Comparison of ENCODE assay signal across 9 cellular contexts in genomic region chr15:51620647-51621046, GRCh38. TPM values are rescaled to one million over a fixed set of nuclear protein-coding genes. Genes with fewer than 3 reads are reported as not detected.
DNase-seq lines count a peak whose midpoint lies in the region; ATAC-seq, FAIRE-seq and TF ChIP-seq lines count a peak whose summit lies in the region.
"Had no signal": no experiment of that assay in that cellular context is flagged by ENCODE, and none has a peak within 500 bp of the region (broad histone marks: within the 10 kb centered on the region; RNA-seq: fewer than 3 reads in every experiment).

No MANE protein-coding gene starts in this region.

- no peaks in the 10 kb centered on the region for H3K9me3 Mint-ChIP-seq in osteocyte (ENCODE audit: unreplicated experiment)
- H3K9me3 Mint-ChIP-seq: T-cell had no signal

- FAIRE-seq in D721Med (lab: Jason Lieb, UNC): no peak

- H3K4me1 Mint-ChIP-seq in osteocyte (ENCODE audit: unreplicated experiment): peaks cover 24% of the 10 kb centered on the region

- H3K27ac Mint-ChIP-seq in osteocyte (ENCODE audit: unreplicated experiment): peak overlapping the region; percentile 84

- no peak for ATAC-seq in GM21423 (IDR thresholded peaks at IDR 0.05; ENCODE audit: unreplicated experiment)
- ATAC-seq: T-cell had no signal

- DNase-seq in DMS 273 (lab: John Stamatoyannopoulos, UW; ENCODE audit: unreplicated experiment): peak; percentile 30
- DNase-seq in DMS 273 treated with DMSO at 0.1 percent for 48 hours (lab: John Stamatoyannopoulos, UW): no peak
- peak; percentile 36 for DNase-seq in KBM-7
- DNase-seq in astrocyte of the hippocampus (ENCODE audit: low read depth, low spot score): peak; percentile 4
- DNase-seq in osteocyte (ENCODE audit: extremely low spot score, unreplicated experiment): no peak
- no peak for DNase-seq in D721Med (ENCODE audit: insufficient read length, low spot score)
- DNase-seq in NCI-H1694 treated with DMSO at 0.1 percent for 48 hours (lab: John Stamatoyannopoulos, UW): no peak
- DNase-seq: T-cell had no signal

- in situ Hi-C loops in KBM-7 (cut with MboI; ENCODE audit: low pct_unique_long_range_greater_than_20kb, low sequenced_read_pairs): no loop called here

- TF ChIP-seq CTCF in osteocyte (IDR thresholded peaks at IDR 0.05): no peak
- TF ChIP-seq CTCF in D721Med (IDR thresholded peaks at IDR 0.05; ENCODE audit: insufficient read depth, missing control alignments): no peak

- peaks cover 2% of the 10 kb centered on the region for H3K27me3 Mint-ChIP-seq in osteocyte (ENCODE audit: unreplicated experiment)

- H3K4me3 Mint-ChIP-seq in osteocyte (ENCODE audit: unreplicated experiment): peak overlapping the region; percentile 90

- no peaks in the 10 kb centered on the region for H3K36me3 Mint-ChIP-seq in osteocyte (ENCODE audit: unreplicated experiment)
- H3K36me3 Mint-ChIP-seq: T-cell had no signal

RNA-seq across cellular contexts. Expression of gene DMXL2, which starts 1.9 kb away (rescaled TPM):
- 27.4 and 29.5 TPM in 2 replicates for total RNA-seq in osteocyte

Comparison
In these comparisons a context has a peak if more than half of its experiments do, and no peak if none do; other contexts are left out.
1. DNase-seq: peak in DMS 273 (single experiment), KBM-7 (single experiment) and astrocyte of the hippocampus (single experiment); none in DMS 273 treated with DMSO at 0.1 percent for 48 hours (single experiment), osteocyte (single experiment), D721Med (single experiment) and NCI-H1694 treated with DMSO at 0.1 percent for 48 hours (single experiment).